In genomic region chr3:195897081-195897852, GRCh38 we compare ENCODE assay signal across 8 cellular contexts. TPM values are rescaled to one million over a fixed set of nuclear protein-coding genes. Genes with fewer than 3 reads are reported as not detected.
DNase-seq lines count a peak whose midpoint lies in the region; ATAC-seq and TF ChIP-seq lines count a peak whose summit lies in the region.

No MANE protein-coding gene starts in this region.

- no peak overlapping the region for H3K4me3 ChIP-seq in astrocyte of the spinal cord (ENCODE audit: low read depth, low read length)
- H3K4me3 ChIP-seq in liver (ENCODE audit: low read depth in 1 of 3, low read length in 3 of 3) = no peak overlapping the region
- no peak overlapping the region for H3K4me3 ChIP-seq in uterus

- intact Hi-C loops in uterus (cut with DNase I; ENCODE audit: low total_unique reads) = no loop called here

- ATAC-seq in stimulated activated naive CD8-positive, alpha-beta T cell treated with anti-CD3 and anti-CD28 coated beads, Interleukin-15, Interleukin-2, amounts not matched to agents 100 U/mL and 50 U/mL, for 24 hours = no peak
- ATAC-seq in HG03469 (IDR thresholded peaks at IDR 0.05; ENCODE audit: unreplicated experiment) (no peak), GM18858 (IDR thresholded peaks at IDR 0.05; ENCODE audit: unreplicated experiment) (no peak), HG03097 (IDR thresholded peaks at IDR 0.05; ENCODE audit: low FRiP score, unreplicated experiment) (no peak)

- no peak for TF ChIP-seq POLR2A in uterus (IDR thresholded peaks at IDR 0.05)

- TF ChIP-seq RAD21 in liver (IDR thresholded peaks at IDR 0.05) = no peak

- TF ChIP-seq CTCF in astrocyte of the spinal cord (IDR thresholded peaks at IDR 0.05; ENCODE audit: low read depth, low read length) (no peak), liver (IDR thresholded peaks at IDR 0.05; ENCODE audit: low read depth, low read length, missing input control) (no peak), uterus (IDR thresholded peaks at IDR 0.05) (no peak)

- H3K4me3 Mint-ChIP-seq in stimulated activated naive CD8-positive, alpha-beta T cell treated with anti-CD3 and anti-CD28 coated beads, Interleukin-15, Interleukin-2, amounts not matched to agents 100 ng/mL and 50 ng/mL, for 24 hours = peak overlapping the region; percentile 87

- H3K27me3 Mint-ChIP-seq in stimulated activated naive CD8-positive, alpha-beta T cell treated with anti-CD3 and anti-CD28 coated beads, Interleukin-15, Interleukin-2, amounts not matched to agents 100 ng/mL and 50 ng/mL, for 24 hours = no peaks in the 10 kb centered on the region

- peaks cover 69% of the 10 kb centered on the region for H3K4me1 Mint-ChIP-seq in stimulated activated naive CD8-positive, alpha-beta T cell treated with anti-CD3 and anti-CD28 coated beads, Interleukin-15, Interleukin-2, amounts not matched to agents 100 ng/mL and 50 ng/mL, for 24 hours (ENCODE audit: low read depth)

- peak overlapping the region; percentile 87 for H3K27ac Mint-ChIP-seq in stimulated activated naive CD8-positive, alpha-beta T cell treated with anti-CD3 and anti-CD28 coated beads, Interleukin-15, Interleukin-2, amounts not matched to agents 100 ng/mL and 50 ng/mL, for 24 hours

- no peaks in the 10 kb centered on the region for H3K9me3 ChIP-seq in liver (ENCODE audit: control insufficient read depth in 4 of 4, low read length in 3 of 4)
- no peaks in the 10 kb centered on the region for H3K9me3 ChIP-seq in uterus

- 73% methylated on average over 10 of the region's 10 CpGs for WGBS in liver

- H3K36me3 Mint-ChIP-seq in stimulated activated naive CD8-positive, alpha-beta T cell treated with anti-CD3 and anti-CD28 coated beads, Interleukin-15, Interleukin-2, amounts not matched to agents 100 ng/mL and 50 ng/mL, for 24 hours (ENCODE audit: low read depth) = no peaks in the 10 kb centered on the region

- no peaks in the 10 kb centered on the region for H3K36me3 ChIP-seq in liver (ENCODE audit: control insufficient read depth in 4 of 4, insufficient read depth in 3 of 4, low read depth in 1 of 4, low read length in 3 of 4)
- H3K36me3 ChIP-seq in uterus = no peaks in the 10 kb centered on the region

- H3K27me3 ChIP-seq in liver (ENCODE audit: control insufficient read depth in 4 of 4, insufficient read depth in 4 of 4, low read length in 3 of 4) (no peaks in the 10 kb centered on the region), uterus (no peaks in the 10 kb centered on the region)

- no peak for DNase-seq in stimulated activated naive CD8-positive, alpha-beta T cell treated with anti-CD3 and anti-CD28 coated beads, Interleukin-15, Interleukin-2, amounts not matched to agents 100 U/mL and 50 U/mL, for 24 hours
- DNase-seq in astrocyte of the spinal cord (ENCODE audit: low read depth, low spot score) = peak; percentile 68
- DNase-seq in uterus = peak; percentile 64 to 75

- no peaks in the 10 kb centered on the region for H3K9me3 Mint-ChIP-seq in stimulated activated naive CD8-positive, alpha-beta T cell treated with anti-CD3 and anti-CD28 coated beads, Interleukin-15, Interleukin-2, amounts not matched to agents 100 ng/mL and 50 ng/mL, for 24 hours

- in situ Hi-C loops in astrocyte of the spinal cord (cut with HindIII; ENCODE audit: low sequenced_read_pairs) = no loop called here

- H3K27ac ChIP-seq in liver (ENCODE audit: low read depth in 1 of 2, low read length in 2 of 2) (peak overlapping the region; percentile 60 to 78), uterus (peak overlapping the region; percentile 86 to 94)

- H3K9ac ChIP-seq in liver (ENCODE audit: low read depth in 1 of 2, low read length in 2 of 2) = no peak overlapping the region

- peaks cover 17 to 39% (median 24%) of the 10 kb centered on the region in 4 donors for H3K4me1 ChIP-seq in liver (ENCODE audit: control insufficient read depth in 4 of 4, insufficient read depth in 4 of 4, low read length in 3 of 4)
- H3K4me1 ChIP-seq in uterus = peaks cover 0 to 23% of the 10 kb centered on the region in 2 donors

TF ChIP-seq in liver, 16 proteins besides CTCF, POLR2A, EP300 and RAD21:
- TF ChIP-seq JUND (IDR thresholded peaks at IDR 0.05) = no peak
- no peak for TF ChIP-seq MAX (IDR thresholded peaks at IDR 0.05)
- no peak for TF ChIP-seq REST (IDR thresholded peaks at IDR 0.05)
- TF ChIP-seq TAF1 (conservative IDR thresholded peaks at IDR 0.05) = no peak
- no peak for TF ChIP-seq HNF4A (conservative IDR thresholded peaks at IDR 0.05)
- no peak for TF ChIP-seq HNF4G (IDR thresholded peaks at IDR 0.05)
- no peak for TF ChIP-seq RXRA (IDR thresholded peaks at IDR 0.05)
- no peak for TF ChIP-seq SP1 (IDR thresholded peaks at IDR 0.05)
- TF ChIP-seq GABPA (IDR thresholded peaks at IDR 0.05 in 1 of 2, conservative IDR thresholded peaks at IDR 0.05 in 1 of 2) = no peak
- no peak for TF ChIP-seq ATF3 (IDR thresholded peaks at IDR 0.05)

RNA-seq across cellular contexts. Expression of gene TNK2, which starts 11.1 kb away (rescaled TPM):
- 1 to 10 TPM; 8.3 to 9.4 TPM for total RNA-seq in liver
- polyA plus RNA-seq in liver = 10 to 100 TPM in 1 of 2 donors, 1 to 10 TPM in 1; 4.0 to 12.2 TPM
- total RNA-seq in uterus = 10 to 100 TPM in 3 of 4 donors, 1 to 10 TPM in 1; 6.1 to 81.2 (median 24.4) TPM
